In the genomic region with DNA sequence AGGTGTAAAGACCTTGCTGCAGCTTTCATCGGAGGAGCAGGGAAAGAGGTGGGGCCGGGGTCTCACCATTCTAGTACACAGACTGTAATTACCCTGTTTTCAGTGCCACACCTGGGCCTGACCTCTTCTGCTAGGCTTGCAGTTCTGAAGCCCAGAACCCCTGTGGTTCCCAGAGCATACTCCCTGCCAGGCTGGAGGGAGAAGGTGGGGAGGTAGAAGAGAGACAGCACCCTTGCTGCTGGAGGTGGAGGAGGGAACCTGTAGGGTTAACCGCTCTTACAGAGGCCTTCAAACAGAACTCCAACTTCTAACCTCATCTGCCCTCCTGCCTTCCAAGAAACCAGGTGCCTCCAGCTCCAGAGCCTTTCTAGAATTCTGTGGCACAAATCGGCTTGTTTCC, we compare ENCODE assay signal across 20 cellular contexts. TPM values are rescaled to one million over a fixed set of nuclear protein-coding genes. Genes with fewer than 3 reads are reported as not detected.
DNase-seq lines count a peak whose midpoint lies in the region; TF ChIP-seq lines count a peak whose summit lies in the region.
"Had no signal": no experiment of that assay in that cellular context is flagged by ENCODE, and none has a peak within 500 bp of the region (broad histone marks: within the 10 kb centered on the region; RNA-seq: fewer than 3 reads in every experiment).

No MANE protein-coding gene starts in this region.

- H3K36me3 ChIP-seq in breast epithelium (no peaks in the 10 kb centered on the region), NT2/D1 (ENCODE audit: insufficient read depth, insufficient read length, low read length) (no peaks in the 10 kb centered on the region), subcutaneous abdominal adipose tissue (ENCODE audit: control insufficient read depth in 5 of 5, insufficient read depth in 5 of 5, low read length in 5 of 5) (peaks cover 0 to 3% (median 0%) of the 10 kb centered on the region in 5 donors)
- H3K36me3 ChIP-seq: HAP-1, Peyer's patch had no signal

- POLR2A ChIA-PET in MCF 10A (lab: Yijun Ruan, JAX) = interaction anchor here (4.3 kb wide), 1 partner anchor 11 kb away, joined by 25 read pairs; no protein-coding TSS in a partner anchor

- H3K36me3 Mint-ChIP-seq in MCF 10A (ENCODE audit: insufficient read depth, unreplicated experiment) (no peaks in the 10 kb centered on the region), glutamatergic neuron (ENCODE audit: unreplicated experiment) (no peaks in the 10 kb centered on the region)
- H3K36me3 Mint-ChIP-seq in activated T-helper 1 cell treated with anti-CD3 and anti-CD28 coated beads, Interleukin-12 subunit alpha, Interleukin-12 subunit beta, Interleukin-2, Interleukin-4 antibody, amounts not matched to agents 30 ng/mL and 10 ng/mL and 1 ng/mL, durations not matched to agents 14 hours and 24 hours and 36 hours (ENCODE audit: low read depth) = no peaks in the 10 kb centered on the region

- H3K9ac ChIP-seq in NT2/D1 (ENCODE audit: insufficient read length, low read depth) (peak overlapping the region; percentile 27), subcutaneous abdominal adipose tissue (ENCODE audit: low read length in 5 of 5) (no peak overlapping the region)

- H3K9me3 Mint-ChIP-seq in MCF 10A (ENCODE audit: unreplicated experiment) (no peaks in the 10 kb centered on the region), glutamatergic neuron (ENCODE audit: unreplicated experiment) (peaks cover 8% of the 10 kb centered on the region)
- no peaks in the 10 kb centered on the region for H3K9me3 Mint-ChIP-seq in activated T-helper 1 cell treated with anti-CD3 and anti-CD28 coated beads, Interleukin-12 subunit alpha, Interleukin-12 subunit beta, Interleukin-2, Interleukin-4 antibody, amounts not matched to agents 30 ng/mL and 10 ng/mL and 1 ng/mL, durations not matched to agents 14 hours and 24 hours and 36 hours

- H3K27me3 Mint-ChIP-seq in MCF 10A (ENCODE audit: insufficient read depth, unreplicated experiment) (no peaks in the 10 kb centered on the region), glutamatergic neuron (ENCODE audit: unreplicated experiment) (peaks cover 6% of the 10 kb centered on the region)
- H3K27me3 Mint-ChIP-seq in activated T-helper 1 cell treated with anti-CD3 and anti-CD28 coated beads, Interleukin-12 subunit alpha, Interleukin-12 subunit beta, Interleukin-2, Interleukin-4 antibody, amounts not matched to agents 30 ng/mL and 10 ng/mL and 1 ng/mL, durations not matched to agents 14 hours and 24 hours and 36 hours (ENCODE audit: insufficient read depth) = peaks cover 21% of the 10 kb centered on the region

- TF ChIP-seq CTCF in MCF 10A (IDR thresholded peaks at IDR 0.05; ENCODE audit: unreplicated experiment) (no peak), breast epithelium (IDR thresholded peaks at IDR 0.05) (no peak), glutamatergic neuron (IDR thresholded peaks at IDR 0.05; ENCODE audit: partially characterized antibody, unreplicated experiment) (no peak)

- H3K4me1 Mint-ChIP-seq in MCF 10A (ENCODE audit: insufficient read depth, unreplicated experiment) (peaks cover 23% of the 10 kb centered on the region), glutamatergic neuron (ENCODE audit: low read depth, unreplicated experiment) (peaks cover 49% of the 10 kb centered on the region)
- H3K4me1 Mint-ChIP-seq in activated T-helper 1 cell treated with anti-CD3 and anti-CD28 coated beads, Interleukin-12 subunit alpha, Interleukin-12 subunit beta, Interleukin-2, Interleukin-4 antibody, amounts not matched to agents 30 ng/mL and 10 ng/mL and 1 ng/mL, durations not matched to agents 14 hours and 24 hours and 36 hours (ENCODE audit: low read depth) = peaks cover 8% of the 10 kb centered on the region

- BruUV-seq in MCF 10A (replicated peaks; lab: Mats Ljungman, UMichigan) = no TSS peak

- H3K9me3 ChIP-seq in breast epithelium = no peaks in the 10 kb centered on the region
- no peaks in the 10 kb centered on the region for H3K9me3 ChIP-seq in NT2/D1 (ENCODE audit: insufficient read depth, low read length)
- H3K9me3 ChIP-seq in subcutaneous abdominal adipose tissue (ENCODE audit: control insufficient read depth in 5 of 5, low read length in 5 of 5) = no peaks in the 10 kb centered on the region
- H3K9me3 ChIP-seq: HAP-1, Peyer's patch had no signal

- H3K27ac ChIP-seq in breast epithelium (no peak overlapping the region), subcutaneous abdominal adipose tissue (ENCODE audit: low read depth, low read length) (peak overlapping the region; percentile 48)
- H3K27ac ChIP-seq: C4-2B, Peyer's patch had no signal

- H3K27me3 ChIP-seq in breast epithelium (peaks cover 0 to 6% of the 10 kb centered on the region in 2 donors), NT2/D1 (ENCODE audit: insufficient read depth, insufficient read length) (no peaks in the 10 kb centered on the region), subcutaneous abdominal adipose tissue (ENCODE audit: control insufficient read depth in 5 of 5, insufficient read depth in 4 of 5, low read length in 5 of 5) (no peaks in the 10 kb centered on the region)
- H3K27me3 ChIP-seq: Peyer's patch had no signal

- H3K27ac Mint-ChIP-seq in MCF 10A (ENCODE audit: low read depth, unreplicated experiment) (peak overlapping the region; percentile 88), glutamatergic neuron (ENCODE audit: unreplicated experiment) (peak overlapping the region; percentile 90)
- no peak overlapping the region for H3K27ac Mint-ChIP-seq in activated T-helper 1 cell treated with anti-CD3 and anti-CD28 coated beads, Interleukin-12 subunit alpha, Interleukin-12 subunit beta, Interleukin-2, Interleukin-4 antibody, amounts not matched to agents 30 ng/mL and 10 ng/mL and 1 ng/mL, durations not matched to agents 14 hours and 24 hours and 36 hours

- intact Hi-C loops in MCF 10A (cut with micrococcal nuclease) = no loop called here
- intact Hi-C loops in breast epithelium (cut with DNase I; ENCODE audit: low total_unique reads) = no loop called here
- intact Hi-C loops in activated T-helper 1 cell treated with anti-CD3 and anti-CD28 coated beads, Interleukin-12 subunit alpha, Interleukin-12 subunit beta, Interleukin-2, Interleukin-4 antibody, amounts not matched to agents 30 ng/mL and 10 ng/mL and 1 ng/mL, durations not matched to agents 14 hours and 24 hours and 36 hours (cut with micrococcal nuclease) = no loop called here

- TF ChIP-seq POLR2A in breast epithelium (IDR thresholded peaks at IDR 0.05) = no peak

- no peak overlapping the region for H3K4me3 Mint-ChIP-seq in MCF 10A (ENCODE audit: unreplicated experiment)
- H3K4me3 Mint-ChIP-seq in glutamatergic neuron (ENCODE audit: unreplicated experiment) = peak overlapping the region; percentile 64
- H3K4me3 Mint-ChIP-seq in activated T-helper 1 cell treated with anti-CD3 and anti-CD28 coated beads, Interleukin-12 subunit alpha, Interleukin-12 subunit beta, Interleukin-2, Interleukin-4 antibody, amounts not matched to agents 30 ng/mL and 10 ng/mL and 1 ng/mL, durations not matched to agents 14 hours and 24 hours and 36 hours = no peak overlapping the region

- DNase-seq in MCF 10A (ENCODE audit: unreplicated experiment) (no peak), breast epithelium (ENCODE audit: low spot score in 2 of 2) (no peak), NT2/D1 (ENCODE audit: low read depth, low spot score) (no peak), glutamatergic neuron (no peak), HPDE6-E6E7 (ENCODE audit: extremely low spot score) (no peak), NCI-H748 (lab: John Stamatoyannopoulos, UW; ENCODE audit: unreplicated experiment) (no peak)
- no peak for DNase-seq in activated T-helper 1 cell treated with anti-CD3 and anti-CD28 coated beads, Interleukin-12 subunit alpha, Interleukin-12 subunit beta, Interleukin-2, Interleukin-4 antibody, amounts not matched to agents 30 ng/mL and 10 ng/mL and 1 ng/mL, durations not matched to agents 14 hours and 24 hours and 36 hours (ENCODE audit: low spot score)
- DNase-seq: DMS79, KG1, NCI-H1105, NCI-H187 treated with DMSO at 0.1 percent for 48 hours, NCI-H2107, NCI-H748 treated with DMSO at 0.1 percent for 48 hours, Peyer's patch, Right ventricle myocardium superior, SW 1271 had no signal

- H3K4me1 ChIP-seq in breast epithelium (no peaks in the 10 kb centered on the region), NT2/D1 (ENCODE audit: insufficient read depth, insufficient read length) (peaks cover 5% of the 10 kb centered on the region), subcutaneous abdominal adipose tissue (ENCODE audit: control insufficient read depth in 5 of 5, insufficient read depth in 5 of 5, low read length in 5 of 5) (peaks cover 0 to 21% (median 10%) of the 10 kb centered on the region in 5 donors)
- H3K4me1 ChIP-seq: Peyer's patch had no signal

- CTCF ChIA-PET in MCF 10A (lab: Yijun Ruan, JAX) = interaction anchor here (0.6 to 0.9 kb wide), 2 partner anchors 33 to 57 kb away, joined by 3 to 4 read pairs; no protein-coding TSS in a partner anchor

- H3K4me3 ChIP-seq in breast epithelium (no peak overlapping the region), NT2/D1 (ENCODE audit: insufficient read length, low read depth) (no peak overlapping the region), subcutaneous abdominal adipose tissue (ENCODE audit: low read depth in 1 of 5, low read length in 5 of 5) (no peak overlapping the region)
- H3K4me3 ChIP-seq: HAP-1, Peyer's patch had no signal

RNA-seq across cellular contexts. Expression of a gene that starts 27.0 kb away (rescaled TPM):
- total RNA-seq in MCF 10A (2022) (3.2 and 3.4 TPM in 2 replicates), breast epithelium (100 to 1,000 TPM in 1 of 3 donors, 10 to 100 TPM in 2; 30.2 to 178 (median 36.0) TPM), glutamatergic neuron (ENCODE audit: unreplicated experiment) (33.4 TPM)
- not detected in 2 replicates for total RNA-seq in activated T-helper 1 cell treated with anti-CD3 and anti-CD28 coated beads, Interleukin-12 subunit alpha, Interleukin-12 subunit beta, Interleukin-2, Interleukin-4 antibody, amounts not matched to agents 30 ng/mL and 10 ng/mL and 1 ng/mL, durations not matched to agents 14 hours and 24 hours and 36 hours
- total RNA-seq: OCI-LY7 had no signal
